ENCODE assay signal across 8 cellular contexts in the genomic region with DNA sequence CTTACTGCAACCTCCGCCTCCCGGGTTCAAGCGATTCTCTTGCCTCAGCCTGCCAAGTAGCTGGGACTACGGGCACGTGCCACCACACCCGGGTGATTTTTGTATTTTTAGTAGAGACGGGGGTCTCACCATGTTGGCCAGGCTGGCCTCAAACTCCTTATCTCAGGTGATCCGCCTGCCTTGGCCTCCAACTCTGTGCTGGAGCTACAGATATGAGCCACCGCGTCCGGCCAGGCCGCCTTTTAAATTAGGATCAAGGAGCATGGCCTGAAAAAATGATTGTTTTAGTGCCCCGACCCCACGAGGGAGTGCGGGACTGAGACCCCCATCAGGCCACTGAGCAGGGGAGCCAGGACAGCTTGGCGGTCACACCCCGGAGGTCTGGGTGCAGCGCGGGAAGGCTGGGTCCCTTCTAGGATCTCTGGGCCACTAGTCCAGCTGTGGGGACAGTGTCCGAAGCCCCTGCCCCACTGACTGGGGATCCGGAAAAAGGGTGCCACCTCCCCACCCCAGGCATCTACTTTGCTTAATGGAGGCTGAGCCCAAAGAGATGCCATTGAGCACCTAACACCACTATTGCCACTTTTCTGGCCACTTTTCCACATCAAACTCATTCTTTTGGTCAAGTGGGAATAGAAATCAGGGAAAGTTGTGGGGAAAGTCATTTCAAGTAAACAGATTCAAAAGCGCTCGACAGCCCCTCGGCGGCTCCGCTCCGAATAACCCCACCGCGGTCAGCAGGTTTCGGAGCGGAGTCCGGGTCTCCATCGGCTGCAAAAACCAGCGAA. TPM values are rescaled to one million over a fixed set of nuclear protein-coding genes. Genes with fewer than 3 reads are reported as not detected.
DNase-seq lines count a peak whose midpoint lies in the region; ATAC-seq, FAIRE-seq and TF ChIP-seq lines count a peak whose summit lies in the region.

No MANE protein-coding gene starts in this region.

- H3K4me3 ChIP-seq in ACC112 (ENCODE audit: low read depth, low read length) (peak overlapping the region; percentile 69), IMR-90 (ENCODE audit: insufficient read depth, low read depth, low read length) (peak overlapping the region; percentile 10; the same call in 1 of the 2 replicates)

- no peak overlapping the region for H3K9ac ChIP-seq in IMR-90 (ENCODE audit: low read depth, low read length)

- peak overlapping the region; percentile 83 for H2AK9ac ChIP-seq in IMR-90 (replicated peaks; ENCODE audit: low read depth, low read length, poor library complexity)

- no peak overlapping the region for H2BK5ac ChIP-seq in IMR-90 (ENCODE audit: low read depth, low read length, poor library complexity, severe bottlenecking)

- 48% methylated on average over 21 of the region's 34 CpGs; no CpG with 5 or more reads in 1 of the 2 experiments for WGBS in IMR-90 (ENCODE audit: extremely low coverage in 2 of 2, insufficient read length in 1 of 2), 2 experiments

- CTCF ChIA-PET in IMR-90 (lab: Yijun Ruan, JAX), result interaction anchor here (0.7 to 1.5 kb wide), 9 partner anchors 9 to 303 kb away, joined by 3 to 7 read pairs (median 4); no protein-coding TSS in a partner anchor

- no peaks in the 10 kb centered on the region for H3K27me3 ChIP-seq in ACC112 (ENCODE audit: insufficient read depth, low read length)
- H3K27me3 ChIP-seq in IMR-90 (ENCODE audit: control insufficient read depth, insufficient read depth, low read length), result no peaks in the 10 kb centered on the region; the same call in 1 of the 2 replicates

- peak overlapping the region; percentile 45 for H2AFZ ChIP-seq in ACC112 (ENCODE audit: low read length, unreplicated experiment)
- peak overlapping the region; percentile 91 for H2AFZ ChIP-seq in IMR-90 (replicated peaks; ENCODE audit: low read length, poor library complexity)

- no peak overlapping the region for H2BK20ac ChIP-seq in IMR-90 (ENCODE audit: low read depth, low read length)

- H3K36me3 Mint-ChIP-seq in central memory CD8-positive, alpha-beta T cell (ENCODE audit: insufficient read depth), result peaks cover 14% of the 10 kb centered on the region
- H3K36me3 Mint-ChIP-seq in naive thymus-derived CD8-positive, alpha-beta T cell, result no peaks in the 10 kb centered on the region

- H3K18ac ChIP-seq in IMR-90 (ENCODE audit: low read depth, low read length), result no peak overlapping the region

- H3K27ac ChIP-seq in ACC112 (ENCODE audit: low read depth, low read length) (no peak overlapping the region), IMR-90 (ENCODE audit: insufficient read depth, low read length) (no peak overlapping the region)

- H4K5ac ChIP-seq in IMR-90 (ENCODE audit: low read depth, low read length), result no peak overlapping the region

- H3K4me3 Mint-ChIP-seq in central memory CD8-positive, alpha-beta T cell, result peak overlapping the region; percentile 92
- H3K4me3 Mint-ChIP-seq in naive thymus-derived CD8-positive, alpha-beta T cell, result peak overlapping the region; percentile 89 to 99 (median 94)

- TF ChIP-seq POLR2A in IMR-90 (IDR thresholded peaks at IDR 0.05; ENCODE audit: low read depth, low read length), result no peak
- TF ChIP-seq POLR2A in GM12892 (IDR thresholded peaks at IDR 0.05; ENCODE audit: low read depth, low read length), result no peak

- no peak for DNase-seq in IMR-90
- no peak for DNase-seq in central memory CD8-positive, alpha-beta T cell (ENCODE audit: low spot score in 2 of 2)
- DNase-seq in naive thymus-derived CD8-positive, alpha-beta T cell, result no peak
- DNase-seq in NCI-H526 treated with DMSO at 0.1 percent for 48 hours (lab: John Stamatoyannopoulos, UW), result no peak
- DNase-seq in cerebellum (ENCODE audit: low spot score), result no peak
- no peak for DNase-seq in GM12892 (ENCODE audit: insufficient read length)
- no peak for DNase-seq in D721Med (ENCODE audit: insufficient read length, low spot score)

- no peak for ATAC-seq in IMR-90 (ENCODE audit: low read depth)
- no peak for ATAC-seq in central memory CD8-positive, alpha-beta T cell (replicated peaks; ENCODE audit: extremely low read depth, poor library complexity, severe bottlenecking)
- ATAC-seq in naive thymus-derived CD8-positive, alpha-beta T cell, result no peak

- no peaks in the 10 kb centered on the region for H3K9me1 ChIP-seq in IMR-90 (ENCODE audit: insufficient read depth, low read length)

- no peaks in the 10 kb centered on the region for H3K79me1 ChIP-seq in IMR-90 (ENCODE audit: low read depth in 1 of 2, low read length in 2 of 2)

- no peak overlapping the region for H3K56ac ChIP-seq in IMR-90 (ENCODE audit: extremely low read depth, insufficient read depth, low read length)

- peaks cover 25% of the 10 kb centered on the region for H3K4me1 Mint-ChIP-seq in central memory CD8-positive, alpha-beta T cell
- peaks cover 11 to 21% (median 19%) of the 10 kb centered on the region in 4 donors for H3K4me1 Mint-ChIP-seq in naive thymus-derived CD8-positive, alpha-beta T cell

- H4K91ac ChIP-seq in IMR-90 (ENCODE audit: insufficient read depth, low read depth, low read length), result no peak overlapping the region

- H4K8ac ChIP-seq in IMR-90 (ENCODE audit: low read depth in 2 of 2, low read length in 2 of 2), result peak overlapping the region in 1 of 2 experiments; percentile 61; a peak in 2 of 4 replicates

- peaks cover 5% of the 10 kb centered on the region for H3K4me1 ChIP-seq in ACC112 (ENCODE audit: control insufficient read depth, insufficient read depth, low read length, unreplicated experiment)
- no peaks in the 10 kb centered on the region for H3K4me1 ChIP-seq in IMR-90 (ENCODE audit: control insufficient read depth, insufficient read depth, low read length)

- no peak overlapping the region for H2AK5ac ChIP-seq in IMR-90 (ENCODE audit: low read depth, low read length)

- H3K9me3 Mint-ChIP-seq in central memory CD8-positive, alpha-beta T cell, result no peaks in the 10 kb centered on the region
- H3K9me3 Mint-ChIP-seq in naive thymus-derived CD8-positive, alpha-beta T cell, result no peaks in the 10 kb centered on the region

- TF ChIP-seq RAD21 in IMR-90 (IDR thresholded peaks at IDR 0.05; ENCODE audit: low read length), result no peak

- intact Hi-C loops in IMR-90 (cut with micrococcal nuclease), result loop anchor here (1.0 to 5.0 kb wide), 2 partner anchors 161 to 301 kb away; no protein-coding TSS in a partner anchor

- dilution Hi-C loops in IMR-90 (cut with HindIII; ENCODE audit: low sequenced_read_pairs, unreplicated experiment), result no loop called here

- peak overlapping the region; percentile 96 for H3K27ac Mint-ChIP-seq in central memory CD8-positive, alpha-beta T cell (ENCODE audit: low read depth)
- H3K27ac Mint-ChIP-seq in naive thymus-derived CD8-positive, alpha-beta T cell, result peak overlapping the region in 9 of 10 donors; percentile 85 to 100 (median 94)

- TF ChIP-seq CTCF in IMR-90 (conservative IDR thresholded peaks at IDR 0.05; ENCODE audit: low read depth, low read length) (no peak), D721Med (IDR thresholded peaks at IDR 0.05; ENCODE audit: insufficient read depth, missing control alignments) (no peak)

- no TSS peak for BruUV-seq in IMR-90 (replicated peaks; lab: Mats Ljungman, UMichigan)

- no peak overlapping the region for H2BK15ac ChIP-seq in IMR-90 (ENCODE audit: low read depth, low read length)

- H3K36me3 ChIP-seq in ACC112 (ENCODE audit: insufficient read depth, low read length) (no peaks in the 10 kb centered on the region), IMR-90 (ENCODE audit: control insufficient read depth, insufficient read depth, low read length) (no peaks in the 10 kb centered on the region)

- in situ Hi-C loops in IMR-90 (cut with MboI; ENCODE audit: low sequenced_read_pairs), result no loop called here

- no peak overlapping the region for H2BK120ac ChIP-seq in IMR-90 (ENCODE audit: low read depth, low read length)

- no peaks in the 10 kb centered on the region for H3K79me2 ChIP-seq in ACC112 (ENCODE audit: control insufficient read depth, insufficient read depth, low read length, unreplicated experiment)

- POLR2A ChIA-PET in IMR-90 (lab: Charles Lee; ENCODE audit: unreplicated experiment), result interaction anchor here (0.7 to 0.8 kb wide), 2 partner anchors 30 to 137 kb away, joined by 6 to 17 read pairs; no protein-coding TSS in a partner anchor
- POLR2A ChIA-PET in naive thymus-derived CD8-positive, alpha-beta T cell (lab: Charles Lee), result interaction anchor here (0.7 to 3.8 kb wide), 21 partner anchors 13 to 146 kb away, joined by 3 to 35 read pairs (median 9); partner anchors contain the start of gene DNMT3A

- no peak overlapping the region for H3K4ac ChIP-seq in IMR-90 (ENCODE audit: low read depth, low read length)

- no peaks in the 10 kb centered on the region for H3K9me3 ChIP-seq in IMR-90 (ENCODE audit: control insufficient read depth, insufficient read depth, low read length)

- peak overlapping the region; percentile 61 for H3K4me2 ChIP-seq in IMR-90 (ENCODE audit: low read depth, low read length)

- H3K23ac ChIP-seq in IMR-90 (ENCODE audit: low read depth, low read length), result no peak overlapping the region

- no peaks in the 10 kb centered on the region for H4K20me1 ChIP-seq in IMR-90 (ENCODE audit: insufficient read depth, low read length)

- H3K27me3 Mint-ChIP-seq in central memory CD8-positive, alpha-beta T cell, result no peaks in the 10 kb centered on the region
- H3K27me3 Mint-ChIP-seq in naive thymus-derived CD8-positive, alpha-beta T cell, result no peaks in the 10 kb centered on the region

- no peak overlapping the region for H3K14ac ChIP-seq in IMR-90 (replicated peaks; ENCODE audit: low read depth, low read length)

- FAIRE-seq in GM12892 (lab: Jason Lieb, UNC) (no peak), D721Med (lab: Jason Lieb, UNC) (no peak)

TF ChIP-seq in IMR-90, 13 proteins besides CTCF, POLR2A, EP300 and RAD21 (continues in another document):
- TF ChIP-seq BHLHE40 (IDR thresholded peaks at IDR 0.05; ENCODE audit: low read depth, low read length) (no peak), FOS (IDR thresholded peaks at IDR 0.05; ENCODE audit: low read depth, low read length) (no peak), CEBPB (IDR thresholded peaks at IDR 0.05; ENCODE audit: low read depth, low read length) (no peak), MAZ (IDR thresholded peaks at IDR 0.05; ENCODE audit: borderline replicate concordance, low read depth, low read length) (no peak), RFX5 (IDR thresholded peaks at IDR 0.05; ENCODE audit: low read depth, low read length) (no peak), RCOR1 (IDR thresholded peaks at IDR 0.05; ENCODE audit: insufficient replicate concordance, low read length) (no peak)

RNA-seq across cellular contexts. Expression of gene DNMT3A, which starts 19.7 kb away (rescaled TPM):
- 6.1 and 9.7 TPM in 2 replicates for total RNA-seq in IMR-90 (2012; rRNA removed)
- 4.4 and 4.5 TPM in 2 replicates for polyA plus RNA-seq in IMR-90 (2012; rRNA removed)
- 1.4 and 3.9 TPM in 2 replicates for polyA plus RNA-seq in IMR-90 (2012; cell fraction: cytosol; rRNA removed)
- polyA plus RNA-seq in IMR-90 (2012; cell fraction: nucleus; rRNA removed; ENCODE audit: low replicate concordance), result 15.3 and 15.8 TPM in 2 replicates
- total RNA-seq in naive thymus-derived CD8-positive, alpha-beta T cell, result 100 to 1,000 TPM; 121 to 122 TPM
- polyA plus RNA-seq in naive thymus-derived CD8-positive, alpha-beta T cell, result 10 to 100 TPM; 17.9 to 31.2 (median 27.2) TPM
- 63.3 TPM for total RNA-seq in cerebellum
- polyA plus RNA-seq in GM12892 (2012; ENCODE audit: missing spikeins), result 16.1 TPM
